ENCODE assay signal across 16 cellular contexts in genomic region chr9:127050152-127050551, GRCh38.
"Had no signal": no experiment of that assay in that cellular context is flagged by ENCODE, and none has a peak within 500 bp of the region (broad histone marks: within the 10 kb centered on the region; RNA-seq: fewer than 3 reads in every experiment).

No MANE protein-coding gene starts in this region.

- DNase-seq: activated CD4-positive, alpha-beta T cell treated with anti-CD3 and anti-CD28 coated beads, Interleukin-2, amount 50 U/mL, for 4 hours; activated CD4-positive, CD25-positive, alpha-beta regulatory T cell; activated CD8-positive, alpha-beta memory T cell treated with anti-CD3 and anti-CD28 coated beads, Interleukin-2, amount 10 ng/mL, durations not matched to agents 7 days and 5 days; activated effector memory CD4-positive, alpha-beta T cell treated with anti-CD3 and anti-CD28 coated beads, Interleukin-2, amount 50 U/mL, for 16 hours; activated T-cell treated with anti-CD3 and anti-CD28 coated beads, Interleukin-2, amount 50 U/mL, for 24 hours; amniotic stem cell; body of pancreas; retina; stimulated activated CD4-positive, alpha-beta T cell treated with anti-CD3 and anti-CD28 coated beads, Interleukin-4, amount 100 ng/mL, for 4 hours; stomach; thyroid gland had no signal

- H3K4me3 Mint-ChIP-seq: activated CD8-positive, alpha-beta memory T cell treated with anti-CD3 and anti-CD28 coated beads, Interleukin-2, amount 10 ng/mL, durations not matched to agents 7 days and 5 days; activated T-cell treated with anti-CD3 and anti-CD28 coated beads, Interleukin-2, amount 50 U/mL, for 24 hours; memory B cell; neural crest cell had no signal

- H3K36me3 Mint-ChIP-seq: activated naive CD4-positive, alpha-beta T cell treated with anti-CD3 and anti-CD28 coated beads, Interleukin-2, amount 50 U/mL, for 72 hours had no signal

- H3K27ac Mint-ChIP-seq: activated CD8-positive, alpha-beta memory T cell treated with anti-CD3 and anti-CD28 coated beads, Interleukin-2, amount 10 ng/mL, durations not matched to agents 7 days and 5 days; activated naive CD4-positive, alpha-beta T cell treated with anti-CD3 and anti-CD28 coated beads, Interleukin-2, amount 50 U/mL, for 72 hours; activated T-cell treated with anti-CD3 and anti-CD28 coated beads, Interleukin-2, amount 50 U/mL, for 24 hours; memory B cell had no signal

- H3K27me3 ChIP-seq: body of pancreas, stomach, thyroid gland had no signal

- ATAC-seq: activated CD8-positive, alpha-beta memory T cell treated with anti-CD3 and anti-CD28 coated beads, Interleukin-2, amount 10 ng/mL, durations not matched to agents 7 days and 5 days; activated naive CD4-positive, alpha-beta T cell treated with anti-CD3 and anti-CD28 coated beads, Interleukin-2, amount 50 U/mL, for 72 hours; body of pancreas had no signal

- FAIRE-seq: islet of Langerhans, TTC549 had no signal

- H3K4me1 ChIP-seq: body of pancreas had no signal

- H3K4me1 Mint-ChIP-seq: neural crest cell had no signal

- H3K4me3 ChIP-seq: body of pancreas, stomach, thyroid gland had no signal

- H3K9me3 ChIP-seq: body of pancreas, stomach, thyroid gland had no signal

- H3K27ac ChIP-seq: body of pancreas, thyroid gland had no signal

- H3K36me3 ChIP-seq: thyroid gland had no signal

- H3K27me3 Mint-ChIP-seq: activated CD8-positive, alpha-beta memory T cell treated with anti-CD3 and anti-CD28 coated beads, Interleukin-2, amount 10 ng/mL, durations not matched to agents 7 days and 5 days; activated T-cell treated with anti-CD3 and anti-CD28 coated beads, Interleukin-2, amount 50 U/mL, for 24 hours; memory B cell had no signal
